8 cellular contexts compared by ENCODE assay signal in the genomic region with DNA sequence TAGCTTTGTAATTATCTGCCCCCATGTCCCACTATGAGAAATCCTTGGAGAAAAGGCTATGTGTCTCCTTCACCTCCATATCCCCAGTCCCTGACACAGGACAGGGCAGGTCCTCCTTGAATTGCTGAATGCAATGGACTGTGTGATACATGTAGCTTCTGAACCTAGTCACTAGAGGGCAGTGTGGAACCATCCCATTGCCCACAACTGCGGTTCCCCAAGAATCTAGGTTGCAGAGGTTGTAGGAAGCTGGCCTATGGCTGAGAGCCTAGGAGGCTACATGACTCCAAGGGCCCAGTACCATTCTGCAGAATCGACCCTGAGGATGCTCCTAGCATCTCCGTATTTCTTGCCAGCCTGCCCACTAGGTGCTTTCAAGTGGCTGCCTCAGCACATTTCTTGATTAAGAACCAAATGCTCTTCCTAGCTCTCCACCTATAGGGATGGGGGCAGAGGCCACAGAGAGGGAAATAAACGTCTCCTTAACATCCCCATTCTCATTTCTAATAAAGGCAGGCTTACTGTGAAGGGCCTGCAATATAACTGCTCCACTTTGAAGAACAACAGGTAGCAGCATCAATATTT.
DNase-seq lines count a peak whose midpoint lies in the region; ATAC-seq and TF ChIP-seq lines count a peak whose summit lies in the region.

No MANE protein-coding gene starts in this region.

- DNase-seq in stimulated activated naive CD4-positive, alpha-beta T cell (lab: John Stamatoyannopoulos, UW), result peak in 5 of 6 experiments; percentile 1 to 44 (median 4)
- DNase-seq in stimulated activated naive CD4-positive, alpha-beta T cell treated with Interleukin-2 at 50 U/mL for 16 hours (lab: John Stamatoyannopoulos, UW), result no peak
- DNase-seq in NCI-H1092 (lab: John Stamatoyannopoulos, UW), result peak; percentile 81
- peak; percentile 8 for DNase-seq in amniotic stem cell (lab: John Stamatoyannopoulos, UW)
- peak; percentile 34 for DNase-seq in hepatic stellate cell (ENCODE audit: low spot score)
- DNase-seq in skeletal muscle cell (ENCODE audit: low read depth), result peak; percentile 1

- ATAC-seq in HG02623 (IDR thresholded peaks at IDR 0.05; ENCODE audit: unreplicated experiment), result peak; percentile 97
- ATAC-seq in SK-N-SH treated with all-trans-retinoic acid at 6 μM for 48 hours, result peak; percentile 95

- no peak overlapping the region for H3K4me3 ChIP-seq in skeletal muscle cell (ENCODE audit: low read depth, low read length)

TF ChIP-seq in SK-N-SH treated with all-trans-retinoic acid at 6 μM for 48 hours, 23 proteins besides CTCF, POLR2A, EP300 and RAD21:
- no peak for TF ChIP-seq TSHZ2 (CRISPR knock-in tag; IDR thresholded peaks at IDR 0.05)
- TF ChIP-seq, protein P1, sequence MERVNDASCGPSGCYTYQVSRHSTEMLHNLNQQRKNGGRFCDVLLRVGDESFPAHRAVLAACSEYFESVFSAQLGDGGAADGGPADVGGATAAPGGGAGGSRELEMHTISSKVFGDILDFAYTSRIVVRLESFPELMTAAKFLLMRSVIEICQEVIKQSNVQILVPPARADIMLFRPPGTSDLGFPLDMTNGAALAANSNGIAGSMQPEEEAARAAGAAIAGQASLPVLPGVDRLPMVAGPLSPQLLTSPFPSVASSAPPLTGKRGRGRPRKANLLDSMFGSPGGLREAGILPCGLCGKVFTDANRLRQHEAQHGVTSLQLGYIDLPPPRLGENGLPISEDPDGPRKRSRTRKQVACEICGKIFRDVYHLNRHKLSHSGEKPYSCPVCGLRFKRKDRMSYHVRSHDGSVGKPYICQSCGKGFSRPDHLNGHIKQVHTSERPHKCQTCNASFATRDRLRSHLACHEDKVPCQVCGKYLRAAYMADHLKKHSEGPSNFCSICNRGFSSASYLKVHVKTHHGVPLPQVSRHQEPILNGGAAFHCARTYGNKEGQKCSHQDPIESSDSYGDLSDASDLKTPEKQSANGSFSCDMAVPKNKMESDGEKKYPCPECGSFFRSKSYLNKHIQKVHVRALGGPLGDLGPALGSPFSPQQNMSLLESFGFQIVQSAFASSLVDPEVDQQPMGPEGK (CRISPR knock-in tag; IDR thresholded peaks at IDR 0.05; ENCODE audit: borderline replicate concordance), result no peak
- peak; percentile 35; the same call in 1 of the 2 replicates for TF ChIP-seq ZNF70 (CRISPR knock-in tag; IDR thresholded peaks at IDR 0.05)
- TF ChIP-seq ZFP3 (CRISPR knock-in tag; IDR thresholded peaks at IDR 0.05), result no peak
